Comparison of ENCODE assay signal across 3 cellular contexts in genomic region chr3:98679986-98680385, GRCh38.
TF ChIP-seq lines count a peak whose summit lies in the region.

No MANE protein-coding gene starts in this region.

TF ChIP-seq in SK-N-SH treated with all-trans-retinoic acid at 6 μM for 48 hours, 23 proteins besides CTCF, POLR2A, EP300 and RAD21:
- TF ChIP-seq, protein P1, sequence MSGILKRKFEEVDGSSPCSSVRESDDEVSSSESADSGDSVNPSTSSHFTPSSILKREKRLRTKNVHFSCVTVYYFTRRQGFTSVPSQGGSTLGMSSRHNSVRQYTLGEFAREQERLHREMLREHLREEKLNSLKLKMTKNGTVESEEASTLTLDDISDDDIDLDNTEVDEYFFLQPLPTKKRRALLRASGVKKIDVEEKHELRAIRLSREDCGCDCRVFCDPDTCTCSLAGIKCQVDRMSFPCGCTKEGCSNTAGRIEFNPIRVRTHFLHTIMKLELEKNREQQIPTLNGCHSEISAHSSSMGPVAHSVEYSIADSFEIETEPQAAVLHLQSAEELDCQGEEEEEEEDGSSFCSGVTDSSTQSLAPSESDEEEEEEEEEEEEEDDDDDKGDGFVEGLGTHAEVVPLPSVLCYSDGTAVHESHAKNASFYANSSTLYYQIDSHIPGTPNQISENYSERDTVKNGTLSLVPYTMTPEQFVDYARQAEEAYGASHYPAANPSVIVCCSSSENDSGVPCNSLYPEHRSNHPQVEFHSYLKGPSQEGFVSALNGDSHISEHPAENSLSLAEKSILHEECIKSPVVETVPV (CRISPR knock-in tag; IDR thresholded peaks at IDR 0.05), result no peak
- TF ChIP-seq ZFP30 (CRISPR knock-in tag; IDR thresholded peaks at IDR 0.05), result peak; percentile 92
- TF ChIP-seq CSDC2 (CRISPR knock-in tag; IDR thresholded peaks at IDR 0.05), result no peak
- TF ChIP-seq ZC3H10 (CRISPR knock-in tag; IDR thresholded peaks at IDR 0.05), result no peak

TF ChIP-seq in SK-N-SH, 30 proteins besides CTCF, POLR2A, EP300 and RAD21 (continued from another document):
- TF ChIP-seq FOXM1 (IDR thresholded peaks at IDR 0.05; ENCODE audit: low read depth), result no peak
- no peak for TF ChIP-seq EZH2phosphoT487 (IDR thresholded peaks at IDR 0.05; ENCODE audit: borderline replicate concordance, low read depth)
- TF ChIP-seq, protein P2, sequence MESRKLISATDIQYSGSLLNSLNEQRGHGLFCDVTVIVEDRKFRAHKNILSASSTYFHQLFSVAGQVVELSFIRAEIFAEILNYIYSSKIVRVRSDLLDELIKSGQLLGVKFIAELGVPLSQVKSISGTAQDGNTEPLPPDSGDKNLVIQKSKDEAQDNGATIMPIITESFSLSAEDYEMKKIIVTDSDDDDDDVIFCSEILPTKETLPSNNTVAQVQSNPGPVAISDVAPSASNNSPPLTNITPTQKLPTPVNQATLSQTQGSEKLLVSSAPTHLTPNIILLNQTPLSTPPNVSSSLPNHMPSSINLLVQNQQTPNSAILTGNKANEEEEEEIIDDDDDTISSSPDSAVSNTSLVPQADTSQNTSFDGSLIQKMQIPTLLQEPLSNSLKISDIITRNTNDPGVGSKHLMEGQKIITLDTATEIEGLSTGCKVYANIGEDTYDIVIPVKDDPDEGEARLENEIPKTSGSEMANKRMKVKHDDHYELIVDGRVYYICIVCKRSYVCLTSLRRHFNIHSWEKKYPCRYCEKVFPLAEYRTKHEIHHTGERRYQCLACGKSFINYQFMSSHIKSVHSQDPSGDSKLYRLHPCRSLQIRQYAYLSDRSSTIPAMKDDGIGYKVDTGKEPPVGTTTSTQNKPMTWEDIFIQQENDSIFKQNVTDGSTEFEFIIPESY (IDR thresholded peaks at IDR 0.05; ENCODE audit: borderline replicate concordance, low read depth), result no peak
- no peak for TF ChIP-seq YY1 (IDR thresholded peaks at IDR 0.05; ENCODE audit: low read depth)

TF ChIP-seq in WTC11, 78 proteins besides CTCF, POLR2A, EP300 and RAD21 (continued from another document):
- TF ChIP-seq, protein P3, sequence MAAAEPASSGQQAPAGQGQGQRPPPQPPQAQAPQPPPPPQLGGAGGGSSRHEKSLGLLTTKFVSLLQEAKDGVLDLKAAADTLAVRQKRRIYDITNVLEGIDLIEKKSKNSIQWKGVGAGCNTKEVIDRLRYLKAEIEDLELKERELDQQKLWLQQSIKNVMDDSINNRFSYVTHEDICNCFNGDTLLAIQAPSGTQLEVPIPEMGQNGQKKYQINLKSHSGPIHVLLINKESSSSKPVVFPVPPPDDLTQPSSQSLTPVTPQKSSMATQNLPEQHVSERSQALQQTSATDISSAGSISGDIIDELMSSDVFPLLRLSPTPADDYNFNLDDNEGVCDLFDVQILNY (CRISPR knock-in tag; IDR thresholded peaks at IDR 0.05), result no peak
- TF ChIP-seq ZNF317 (CRISPR knock-in tag; IDR thresholded peaks at IDR 0.05; ENCODE audit: borderline replicate concordance, low read depth) (no peak), ESRRA (CRISPR knock-in tag; IDR thresholded peaks at IDR 0.05; ENCODE audit: borderline replicate concordance) (no peak)
